In the genomic region with DNA sequence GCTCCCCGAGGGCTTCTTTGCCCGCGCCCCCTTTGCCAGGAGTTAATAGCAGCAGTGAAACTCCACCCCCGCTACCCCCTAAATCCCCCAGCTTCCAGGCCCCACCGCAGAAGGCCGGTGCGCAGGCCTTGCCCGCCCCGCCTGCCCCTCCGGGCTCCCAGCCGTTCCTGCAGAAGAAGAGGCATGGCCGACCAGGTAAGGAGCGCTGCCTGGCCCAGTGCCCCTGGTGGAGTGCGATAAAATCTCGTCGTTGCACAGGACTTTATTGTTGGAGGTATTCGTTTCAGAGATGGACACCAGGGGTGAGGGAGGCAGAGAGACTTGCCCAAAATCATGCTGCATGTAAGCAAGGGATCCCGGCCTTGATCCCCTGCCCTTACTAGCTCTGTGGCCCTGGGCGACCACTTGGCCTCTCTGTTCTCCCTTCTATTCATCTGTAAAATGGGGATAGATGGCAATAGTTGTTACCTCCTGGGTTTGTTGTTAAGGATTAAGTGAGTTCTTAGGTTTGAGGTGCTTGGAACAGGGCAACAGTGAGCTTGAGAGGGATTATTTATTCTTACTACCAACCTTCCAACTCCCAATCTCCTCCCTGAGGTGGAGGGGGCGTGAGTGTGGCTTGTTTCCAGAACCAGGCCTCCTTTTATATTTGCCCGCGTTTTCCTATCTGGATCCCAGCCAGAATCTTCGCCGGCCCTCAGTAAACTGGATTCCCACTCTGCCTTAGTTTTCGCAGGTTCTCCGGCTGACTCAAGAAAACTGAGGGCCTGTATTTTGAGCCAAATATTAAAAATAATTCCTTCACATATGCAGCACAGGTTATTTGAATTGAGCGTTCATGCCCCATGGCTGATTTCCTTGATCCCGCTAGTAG, we compare ENCODE assay signal across 9 cellular contexts.
DNase-seq lines count a peak whose midpoint lies in the region; TF ChIP-seq lines count a peak whose summit lies in the region.
"Had no signal": no experiment of that assay in that cellular context is flagged by ENCODE, and none has a peak within 500 bp of the region (broad histone marks: within the 10 kb centered on the region; RNA-seq: fewer than 3 reads in every experiment).

No MANE protein-coding gene starts in this region.

- POLR2A ChIA-PET in HEK293T (lab: Yijun Ruan, JAX), result no interaction called here

- H3K9me3 Mint-ChIP-seq in glutamatergic neuron (ENCODE audit: unreplicated experiment), result peaks cover 2% of the 10 kb centered on the region

- H3K4me3 ChIP-seq in retinal pigment epithelial cell (ENCODE audit: low read length), result peak overlapping the region; percentile 40

- H3K27ac Mint-ChIP-seq in glutamatergic neuron (ENCODE audit: unreplicated experiment), result no peak overlapping the region

- CTCF ChIA-PET in HEK293T (lab: Yijun Ruan, JAX), result no interaction called here

- DNase-seq in HPDE6-E6E7 (ENCODE audit: extremely low spot score), result peak; percentile 74
- DNase-seq in NCI-H82 (lab: John Stamatoyannopoulos, UW), result peak; percentile 45
- peak; percentile 38 for DNase-seq in glutamatergic neuron
- no peak for DNase-seq in retinal pigment epithelial cell (ENCODE audit: low read depth)
- DNase-seq in NCI-H1694 (lab: John Stamatoyannopoulos, UW), result no peak
- no peak for DNase-seq in HEK293T (ENCODE audit: extremely low spot score)
- no peak for DNase-seq in H4 (ENCODE audit: low spot score)
- no peak for DNase-seq in KG1 (lab: John Stamatoyannopoulos, UW)
- DNase-seq: KBM-7 had no signal

- peaks cover 13% of the 10 kb centered on the region for H3K27me3 Mint-ChIP-seq in glutamatergic neuron (ENCODE audit: unreplicated experiment)

- peak overlapping the region; percentile 35 for H3K4me3 Mint-ChIP-seq in glutamatergic neuron (ENCODE audit: unreplicated experiment)

- TF ChIP-seq CTCF in glutamatergic neuron (IDR thresholded peaks at IDR 0.05; ENCODE audit: partially characterized antibody, unreplicated experiment) (no peak), retinal pigment epithelial cell (conservative IDR thresholded peaks at IDR 0.05; ENCODE audit: low read depth, low read length) (no peak)

- H3K4me1 Mint-ChIP-seq in glutamatergic neuron (ENCODE audit: low read depth, unreplicated experiment), result peaks cover 4% of the 10 kb centered on the region

- H3K36me3 Mint-ChIP-seq in glutamatergic neuron (ENCODE audit: unreplicated experiment), result peaks cover 6% of the 10 kb centered on the region

TF ChIP-seq in HEK293T, 16 proteins besides CTCF, POLR2A, EP300 and RAD21:
- no peak for TF ChIP-seq FOXA1 (IDR thresholded peaks at IDR 0.05)

Comparison
In these comparisons a context has a peak if more than half of its experiments do, and no peak if none do; other contexts are left out.
1. DNase-seq: peak in HPDE6-E6E7 (single experiment), NCI-H82 (single experiment) and glutamatergic neuron (single experiment); none in retinal pigment epithelial cell (single experiment), NCI-H1694 (single experiment), HEK293T (single experiment), H4 (single experiment) and KG1 (single experiment).